In genomic region chr21:33268736-33269441, GRCh38 we compare ENCODE assay signal across 9 cellular contexts. TPM values are rescaled to one million over a fixed set of nuclear protein-coding genes. Genes with fewer than 3 reads are reported as not detected.
A peak's percentile ranks its signal among the peaks of the same experiment; 100 is the strongest.
DNase-seq lines count a peak whose midpoint lies in the region; ATAC-seq, FAIRE-seq and TF ChIP-seq lines count a peak whose summit lies in the region.
"Had no signal": no experiment of that assay in that cellular context is flagged by ENCODE, and none has a peak within 500 bp of the region (broad histone marks: within the 10 kb centered on the region; RNA-seq: fewer than 3 reads in every experiment).

No MANE protein-coding gene starts in this region.

- no peak for TF ChIP-seq RAD21 in GM12878 (IDR thresholded peaks at IDR 0.05; ENCODE audit: insufficient read depth, low read depth, low read length)

- peaks cover 24% of the 10 kb centered on the region for H3K4me1 ChIP-seq in GM12878 (ENCODE audit: control insufficient read depth, insufficient read depth, low read length)
- peaks cover 12 to 25% (median 25%) of the 10 kb centered on the region in 3 donors for H3K4me1 ChIP-seq in skeletal muscle tissue (ENCODE audit: control insufficient read depth in 3 of 3, insufficient read depth in 3 of 3, low read length in 3 of 3)

- H4K20me1 ChIP-seq in GM12878 (ENCODE audit: control insufficient read depth, insufficient read depth), result no peaks in the 10 kb centered on the region

- under 1% methylated on average over 12 of the region's 12 CpGs for WGBS in GM12878 (ENCODE audit: insufficient coverage, insufficient replicate concordance, low lambda C conversion rate, missing lambda C conversion rate)

- H3K9ac ChIP-seq in GM12878 (ENCODE audit: control insufficient read depth, insufficient read depth, low read length) (peak overlapping the region; percentile 56), skeletal muscle tissue (ENCODE audit: low read depth in 1 of 3, low read length in 3 of 3) (no peak overlapping the region)
- H3K9ac ChIP-seq: BLaER1 had no signal

- peaks cover 34% of the 10 kb centered on the region for H3K79me2 ChIP-seq in GM12878 (ENCODE audit: control insufficient read depth, insufficient read depth, low read length)

- POLR2A ChIA-PET in GM12878 (lab: Charles Lee), result interaction anchor here (0.5 to 4.4 kb wide), 11 partner anchors 18 to 274 kb away, joined by 3 to 38 read pairs (median 3); partner anchors contain the start of gene IFNAR1

- peak overlapping the region; percentile 93 for H3K4me2 ChIP-seq in GM12878 (ENCODE audit: control insufficient read depth, insufficient read depth)

- peak; percentile 73 for TF ChIP-seq POLR2A in GM12878 (IDR thresholded peaks at IDR 0.05; ENCODE audit: low read depth, low read length)

- in situ Hi-C loops in GM12878 (cut with MboI), result loop anchor here (25.0 kb wide), 1 partner anchor 1593 kb away; no protein-coding TSS in a partner anchor

- RAD21 ChIA-PET in GM12878 (lab: Charles Lee; ENCODE audit: unreplicated experiment), result interaction anchor here (0.7 to 4.3 kb wide), 13 partner anchors 31 to 177 kb away, joined by 3 to 51 read pairs (median 8); partner anchors contain the start of genes IFNAR1 and IFNAR2

- peak overlapping the region; percentile 81 for H3K4me3 ChIP-seq in GM12878
- H3K4me3 ChIP-seq in skeletal muscle tissue (ENCODE audit: low read length in 3 of 3), result no peak overlapping the region
- H3K4me3 ChIP-seq: BLaER1 had no signal

- peak; percentile 57 for TF ChIP-seq CTCF in 22Rv1 (IDR thresholded peaks at IDR 0.05)
- TF ChIP-seq CTCF in GM12878 (IDR thresholded peaks at IDR 0.05 in 2 of 3, conservative IDR thresholded peaks at IDR 0.05 in 1 of 3; ENCODE audit: control insufficient read depth in 2 of 3, extremely low read depth in 1 of 3, insufficient read depth in 1 of 3, low read depth in 3 of 3, low read length in 3 of 3), result peak in 2 of 3 experiments; percentile 13 to 18; a peak in 1 of 6 replicates

- ATAC-seq in GM19023 (IDR thresholded peaks at IDR 0.05; ENCODE audit: unreplicated experiment), result peak; percentile 46
- peak; percentile 60 for ATAC-seq in HG03097 (IDR thresholded peaks at IDR 0.05; ENCODE audit: low FRiP score, unreplicated experiment)
- ATAC-seq in GM12878, result peak; percentile 68

- FAIRE-seq in GM12878 (lab: Jason Lieb, UNC), result peak; percentile 96

- 0 out of 4 replicates have a peak, but pooled peaks of 1 of the 2 experiments have one; percentile 28 for TF ChIP-seq EP300 in GM12878 (IDR thresholded peaks at IDR 0.05; ENCODE audit: borderline replicate concordance in 1 of 2, control insufficient read depth in 1 of 2, low read depth in 2 of 2, low read length in 2 of 2)

- H3K9me3 ChIP-seq in GM12878 (replicated peaks; ENCODE audit: control insufficient read depth, insufficient read depth, low read length), result no peaks in the 10 kb centered on the region
- H3K9me3 ChIP-seq in skeletal muscle tissue (ENCODE audit: control insufficient read depth in 3 of 3, low read length in 3 of 3), result no peaks in the 10 kb centered on the region

- peak overlapping the region; percentile 40 for H2AFZ ChIP-seq in GM12878 (ENCODE audit: control insufficient read depth, low read depth, low read length)

- H3K36me3 ChIP-seq in GM12878 (ENCODE audit: control insufficient read depth in 2 of 2, insufficient read depth in 2 of 2, low read length in 1 of 2), result peaks cover 0 to 18% of the 10 kb centered on the region in 2 experiments; a peak in 2 of 4 replicates
- H3K36me3 ChIP-seq in skeletal muscle tissue (ENCODE audit: control insufficient read depth in 3 of 3, insufficient read depth in 3 of 3, low read length in 3 of 3), result peaks cover 4 to 11% (median 11%) of the 10 kb centered on the region in 3 donors

- CTCF ChIA-PET in GM12878 (lab: Yijun Ruan, JAX), result interaction anchor here (0.6 to 3.1 kb wide), 8 partner anchors 11 to 73 kb away, joined by 3 to 16 read pairs (median 7); no protein-coding TSS in a partner anchor

- peak; percentile 90 for DNase-seq in NCI-H774 (lab: John Stamatoyannopoulos, UW)
- peak; percentile 96 for DNase-seq in GM12878 (ENCODE audit: low read depth, low spot score)
- no peak for DNase-seq in AML-193 (lab: John Stamatoyannopoulos, UW)
- no peak for DNase-seq in H4 (ENCODE audit: low spot score)

- BruUV-seq in GM12878 (replicated peaks; lab: Mats Ljungman, UMichigan), result no TSS peak

- H3K27me3 ChIP-seq in GM12878 (replicated peaks in 1 of 2; ENCODE audit: control insufficient read depth in 2 of 2, insufficient read depth in 2 of 2, low read length in 1 of 2) (no peaks in the 10 kb centered on the region), skeletal muscle tissue (ENCODE audit: control insufficient read depth in 3 of 3, insufficient read depth in 3 of 3, low read length in 3 of 3) (no peaks in the 10 kb centered on the region)
- H3K27me3 ChIP-seq: BLaER1 had no signal

- H3K27ac ChIP-seq in 22Rv1 (0 out of 2 replicates have a peak overlapping the region, but pooled peaks have one; percentile 7), GM12878 (ENCODE audit: control insufficient read depth, insufficient read depth) (peak overlapping the region; percentile 96), skeletal muscle tissue (ENCODE audit: low read depth, low read length) (peak overlapping the region; percentile 3)
- H3K27ac ChIP-seq: BLaER1 had no signal

- SMC1A ChIA-PET in GM12878 (lab: Charles Lee; ENCODE audit: uncharacterized antibody, unreplicated experiment), result interaction anchor here (0.9 to 6.7 kb wide), 15 partner anchors 9 to 176 kb away, joined by 3 to 92 read pairs (median 5); partner anchors contain the start of gene IFNAR1

- intact Hi-C loops in GM12878 (cut with micrococcal nuclease; ENCODE audit: unreplicated experiment), result loop anchor here (2.0 to 5.0 kb wide), 4 partner anchors 58 to 174 kb away; no protein-coding TSS in a partner anchor

RNA-seq across cellular contexts. Expression of gene IL10RB, which starts 2.7 kb away (rescaled TPM):
- total RNA-seq in GM12878 (2013; cell fraction: nucleolus; rRNA removed), result 35.3 and 38.4 TPM in 2 replicates
- total RNA-seq in GM12878 (2014; rRNA removed), result 37.3 and 44.5 TPM in 2 replicates
- total RNA-seq in GM12878 (2014; rRNA removed; fragmentation: Illumina TruSeq; extraction: Trizol), result 30.0 and 32.4 TPM in 2 replicates
- total RNA-seq in GM12878 (2021), result 22.7 and 26.9 TPM in 2 replicates
- polyA plus RNA-seq in GM12878 (2011; ENCODE audit: low read depth), result 28.8 TPM
- 31.4 and 37.4 TPM in 2 replicates for polyA plus RNA-seq in GM12878 (2011; rRNA removed)
- polyA plus RNA-seq in GM12878 (2011; cell fraction: cytosol; rRNA removed), result 32.9 and 43.8 TPM in 2 replicates
- polyA plus RNA-seq in GM12878 (2011; cell fraction: nucleus; rRNA removed), result 13.2 and 14.8 TPM in 2 replicates
- polyA plus RNA-seq in GM12878 (2012), result 30.3 and 41.4 TPM in 2 replicates
- 27.3 and 37.5 TPM in 2 replicates for polyA plus RNA-seq in GM12878 (2014; fragmentation: Illumina TruSeq; extraction: Trizol)
- 10 to 100 TPM; 15.0 to 23.3 TPM for polyA plus RNA-seq in GM12878 (2014; fragmentation: Nextera tagmentation; extraction: Ambion mirVana)
- 27.2 and 31.1 TPM in 2 replicates for polyA plus RNA-seq in GM12878 (2014; rRNA removed)
- 10 to 100 TPM; 49.8 to 55.1 TPM for polyA plus RNA-seq in GM12878 (2016; fragmentation: Nextera tagmentation; extraction: Ambion mirVana)
- 43.3 and 51.9 TPM in 2 replicates for polyA minus RNA-seq in GM12878 (2011; rRNA and poly(A)+ RNA removed)
- polyA minus RNA-seq in GM12878 (2011; cell fraction: cytosol; rRNA and poly(A)+ RNA removed), result 15.5 and 18.2 TPM in 2 replicates
- polyA minus RNA-seq in GM12878 (2011; cell fraction: nucleus; rRNA and poly(A)+ RNA removed), result 8.2 and 10.6 TPM in 2 replicates
- 23.0 TPM for total RNA-seq in skeletal muscle tissue
- total RNA-seq in H4 (2014; rRNA removed; shearing (Covaris generic)), result 107 and 111 TPM in 2 replicates

RNA-seq across cellular contexts. Expression of gene IFNAR2, which starts 39.2 kb away (rescaled TPM):
- 126 and 141 TPM in 2 replicates for total RNA-seq in GM12878 (2013; cell fraction: nucleolus; rRNA removed)
- 13.6 and 15.9 TPM in 2 replicates for total RNA-seq in GM12878 (2014; rRNA removed)
- 17.8 and 20.4 TPM in 2 replicates for total RNA-seq in GM12878 (2014; rRNA removed; fragmentation: Illumina TruSeq; extraction: Trizol)
- total RNA-seq in GM12878 (2021), result 57.7 and 64.7 TPM in 2 replicates
- polyA plus RNA-seq in GM12878 (2011; ENCODE audit: low read depth), result 70.8 TPM
- polyA plus RNA-seq in GM12878 (2011; rRNA removed), result 99.7 and 143 TPM in 2 replicates
- 30.3 and 40.8 TPM in 2 replicates for polyA plus RNA-seq in GM12878 (2011; cell fraction: cytosol; rRNA removed)
- 41.7 and 46.0 TPM in 2 replicates for polyA plus RNA-seq in GM12878 (2011; cell fraction: nucleus; rRNA removed)
- polyA plus RNA-seq in GM12878 (2012), result 47.7 and 70.7 TPM in 2 replicates
- polyA plus RNA-seq in GM12878 (2014; fragmentation: Illumina TruSeq; extraction: Trizol), result 76.6 and 99.0 TPM in 2 replicates
- 10 to 100 TPM in 1 of 2 experiments, 1 to 10 TPM in 1; 8.5 to 23.3 TPM for polyA plus RNA-seq in GM12878 (2014; fragmentation: Nextera tagmentation; extraction: Ambion mirVana)
- polyA plus RNA-seq in GM12878 (2014; rRNA removed), result 29.1 and 51.4 TPM in 2 replicates
- 10 to 100 TPM; 66.1 to 67.4 TPM for polyA plus RNA-seq in GM12878 (2016; fragmentation: Nextera tagmentation; extraction: Ambion mirVana)
- polyA minus RNA-seq in GM12878 (2011; rRNA and poly(A)+ RNA removed), result 41.2 and 93.3 TPM in 2 replicates
- 18.4 and 19.6 TPM in 2 replicates for polyA minus RNA-seq in GM12878 (2011; cell fraction: cytosol; rRNA and poly(A)+ RNA removed)
- polyA minus RNA-seq in GM12878 (2011; cell fraction: nucleus; rRNA and poly(A)+ RNA removed), result 16.2 and 23.5 TPM in 2 replicates
- 5.7 TPM for total RNA-seq in skeletal muscle tissue
- total RNA-seq in H4 (2014; rRNA removed; shearing (Covaris generic)), result 7.9 and 11.5 TPM in 2 replicates

RNA-seq across cellular contexts. Expression of gene IFNAR1, which starts 55.9 kb away (rescaled TPM):
- 28.3 and 29.7 TPM in 2 replicates for total RNA-seq in GM12878 (2013; cell fraction: nucleolus; rRNA removed)
- total RNA-seq in GM12878 (2014; rRNA removed) (17.0 and 17.3 TPM in 2 replicates), GM12878 (2014; rRNA removed; fragmentation: Illumina TruSeq; extraction: Trizol) (17.0 and 19.0 TPM in 2 replicates), GM12878 (2021) (33.2 and 35.5 TPM in 2 replicates), skeletal muscle tissue (15.1 TPM)
- polyA plus RNA-seq in GM12878 (2011; ENCODE audit: low read depth), result 18.0 TPM
- polyA plus RNA-seq in GM12878 (2011; rRNA removed) (12.2 and 17.6 TPM in 2 replicates), GM12878 (2014; fragmentation: Illumina TruSeq; extraction: Trizol) (23.6 and 28.6 TPM in 2 replicates), GM12878 (2014; fragmentation: Nextera tagmentation; extraction: Ambion mirVana) (10 to 100 TPM; 25.6 to 30.9 TPM), GM12878 (2014; rRNA removed) (10.9 and 12.0 TPM in 2 replicates), GM12878 (2016; fragmentation: Nextera tagmentation; extraction: Ambion mirVana) (10 to 100 TPM; 55.3 to 62.4 TPM)
- polyA plus RNA-seq in GM12878 (2011; cell fraction: cytosol; rRNA removed), result 6.8 and 11.1 TPM in 2 replicates
- polyA plus RNA-seq in GM12878 (2011; cell fraction: nucleus; rRNA removed), result 4.0 and 5.0 TPM in 2 replicates
- 26.3 and 34.8 TPM in 2 replicates for polyA plus RNA-seq in GM12878 (2012)
- 17.7 and 17.8 TPM in 2 replicates for polyA minus RNA-seq in GM12878 (2011; rRNA and poly(A)+ RNA removed)
- polyA minus RNA-seq in GM12878 (2011; cell fraction: cytosol; rRNA and poly(A)+ RNA removed), result 9.8 and 11.4 TPM in 2 replicates
- polyA minus RNA-seq in GM12878 (2011; cell fraction: nucleus; rRNA and poly(A)+ RNA removed), result 5.9 and 9.6 TPM in 2 replicates
- 7.7 and 12.1 TPM in 2 replicates for total RNA-seq in H4 (2014; rRNA removed; shearing (Covaris generic))

Comparison
In these comparisons a context has a peak if more than half of its experiments do, and no peak if none do; other contexts are left out.
1. H3K27ac ChIP-seq: peak in every context shown above with its lines; median percentile 96 in GM12878; 7 in 22Rv1; 3 in skeletal muscle tissue.
2. DNase-seq: peak in NCI-H774 (single experiment) and GM12878 (single experiment); none in AML-193 (0 of 2) and H4 (single experiment).
3. Peak in every context shown above with its lines, with median percentiles within 50 percentile points of each other: ATAC-seq.